Comparison of ENCODE assay signal across 3 cellular contexts in genomic region chr22:36865346-36865745, GRCh38.
TF ChIP-seq lines count a peak whose summit lies in the region.

No MANE protein-coding gene starts in this region.

TF ChIP-seq in SK-N-SH, 30 proteins besides CTCF, POLR2A, EP300 and RAD21 (continued from another document):
- TF ChIP-seq, protein P1, sequence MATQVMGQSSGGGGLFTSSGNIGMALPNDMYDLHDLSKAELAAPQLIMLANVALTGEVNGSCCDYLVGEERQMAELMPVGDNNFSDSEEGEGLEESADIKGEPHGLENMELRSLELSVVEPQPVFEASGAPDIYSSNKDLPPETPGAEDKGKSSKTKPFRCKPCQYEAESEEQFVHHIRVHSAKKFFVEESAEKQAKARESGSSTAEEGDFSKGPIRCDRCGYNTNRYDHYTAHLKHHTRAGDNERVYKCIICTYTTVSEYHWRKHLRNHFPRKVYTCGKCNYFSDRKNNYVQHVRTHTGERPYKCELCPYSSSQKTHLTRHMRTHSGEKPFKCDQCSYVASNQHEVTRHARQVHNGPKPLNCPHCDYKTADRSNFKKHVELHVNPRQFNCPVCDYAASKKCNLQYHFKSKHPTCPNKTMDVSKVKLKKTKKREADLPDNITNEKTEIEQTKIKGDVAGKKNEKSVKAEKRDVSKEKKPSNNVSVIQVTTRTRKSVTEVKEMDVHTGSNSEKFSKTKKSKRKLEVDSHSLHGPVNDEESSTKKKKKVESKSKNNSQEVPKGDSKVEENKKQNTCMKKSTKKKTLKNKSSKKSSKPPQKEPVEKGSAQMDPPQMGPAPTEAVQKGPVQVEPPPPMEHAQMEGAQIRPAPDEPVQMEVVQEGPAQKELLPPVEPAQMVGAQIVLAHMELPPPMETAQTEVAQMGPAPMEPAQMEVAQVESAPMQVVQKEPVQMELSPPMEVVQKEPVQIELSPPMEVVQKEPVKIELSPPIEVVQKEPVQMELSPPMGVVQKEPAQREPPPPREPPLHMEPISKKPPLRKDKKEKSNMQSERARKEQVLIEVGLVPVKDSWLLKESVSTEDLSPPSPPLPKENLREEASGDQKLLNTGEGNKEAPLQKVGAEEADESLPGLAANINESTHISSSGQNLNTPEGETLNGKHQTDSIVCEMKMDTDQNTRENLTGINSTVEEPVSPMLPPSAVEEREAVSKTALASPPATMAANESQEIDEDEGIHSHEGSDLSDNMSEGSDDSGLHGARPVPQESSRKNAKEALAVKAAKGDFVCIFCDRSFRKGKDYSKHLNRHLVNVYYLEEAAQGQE (IDR thresholded peaks at IDR 0.05; ENCODE audit: low read depth, low read length), result peak; percentile 85

TF ChIP-seq in SK-N-SH treated with all-trans-retinoic acid at 6 μM for 48 hours, 23 proteins besides CTCF, POLR2A, EP300 and RAD21:
- TF ChIP-seq, protein P2, sequence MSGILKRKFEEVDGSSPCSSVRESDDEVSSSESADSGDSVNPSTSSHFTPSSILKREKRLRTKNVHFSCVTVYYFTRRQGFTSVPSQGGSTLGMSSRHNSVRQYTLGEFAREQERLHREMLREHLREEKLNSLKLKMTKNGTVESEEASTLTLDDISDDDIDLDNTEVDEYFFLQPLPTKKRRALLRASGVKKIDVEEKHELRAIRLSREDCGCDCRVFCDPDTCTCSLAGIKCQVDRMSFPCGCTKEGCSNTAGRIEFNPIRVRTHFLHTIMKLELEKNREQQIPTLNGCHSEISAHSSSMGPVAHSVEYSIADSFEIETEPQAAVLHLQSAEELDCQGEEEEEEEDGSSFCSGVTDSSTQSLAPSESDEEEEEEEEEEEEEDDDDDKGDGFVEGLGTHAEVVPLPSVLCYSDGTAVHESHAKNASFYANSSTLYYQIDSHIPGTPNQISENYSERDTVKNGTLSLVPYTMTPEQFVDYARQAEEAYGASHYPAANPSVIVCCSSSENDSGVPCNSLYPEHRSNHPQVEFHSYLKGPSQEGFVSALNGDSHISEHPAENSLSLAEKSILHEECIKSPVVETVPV (CRISPR knock-in tag; IDR thresholded peaks at IDR 0.05), result no peak
- TF ChIP-seq ZNF8 (CRISPR knock-in tag; IDR thresholded peaks at IDR 0.05), result no peak
- TF ChIP-seq, protein P3, sequence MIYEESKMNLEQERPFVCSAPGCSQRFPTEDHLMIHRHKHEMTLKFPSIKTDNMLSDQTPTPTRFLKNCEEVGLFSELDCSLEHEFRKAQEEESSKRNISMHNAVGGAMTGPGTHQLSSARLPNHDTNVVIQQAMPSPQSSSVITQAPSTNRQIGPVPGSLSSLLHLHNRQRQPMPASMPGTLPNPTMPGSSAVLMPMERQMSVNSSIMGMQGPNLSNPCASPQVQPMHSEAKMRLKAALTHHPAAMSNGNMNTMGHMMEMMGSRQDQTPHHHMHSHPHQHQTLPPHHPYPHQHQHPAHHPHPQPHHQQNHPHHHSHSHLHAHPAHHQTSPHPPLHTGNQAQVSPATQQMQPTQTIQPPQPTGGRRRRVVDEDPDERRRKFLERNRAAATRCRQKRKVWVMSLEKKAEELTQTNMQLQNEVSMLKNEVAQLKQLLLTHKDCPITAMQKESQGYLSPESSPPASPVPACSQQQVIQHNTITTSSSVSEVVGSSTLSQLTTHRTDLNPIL (CRISPR knock-in tag; IDR thresholded peaks at IDR 0.05; ENCODE audit: low read depth), result no peak
- TF ChIP-seq ARNTL (CRISPR knock-in tag; IDR thresholded peaks at IDR 0.05; ENCODE audit: borderline replicate concordance, low read depth), result no peak
- TF ChIP-seq GLIS3 (CRISPR knock-in tag; IDR thresholded peaks at IDR 0.05), result no peak
- TF ChIP-seq ISL1 (CRISPR knock-in tag; IDR thresholded peaks at IDR 0.05), result no peak
- TF ChIP-seq, protein P4, sequence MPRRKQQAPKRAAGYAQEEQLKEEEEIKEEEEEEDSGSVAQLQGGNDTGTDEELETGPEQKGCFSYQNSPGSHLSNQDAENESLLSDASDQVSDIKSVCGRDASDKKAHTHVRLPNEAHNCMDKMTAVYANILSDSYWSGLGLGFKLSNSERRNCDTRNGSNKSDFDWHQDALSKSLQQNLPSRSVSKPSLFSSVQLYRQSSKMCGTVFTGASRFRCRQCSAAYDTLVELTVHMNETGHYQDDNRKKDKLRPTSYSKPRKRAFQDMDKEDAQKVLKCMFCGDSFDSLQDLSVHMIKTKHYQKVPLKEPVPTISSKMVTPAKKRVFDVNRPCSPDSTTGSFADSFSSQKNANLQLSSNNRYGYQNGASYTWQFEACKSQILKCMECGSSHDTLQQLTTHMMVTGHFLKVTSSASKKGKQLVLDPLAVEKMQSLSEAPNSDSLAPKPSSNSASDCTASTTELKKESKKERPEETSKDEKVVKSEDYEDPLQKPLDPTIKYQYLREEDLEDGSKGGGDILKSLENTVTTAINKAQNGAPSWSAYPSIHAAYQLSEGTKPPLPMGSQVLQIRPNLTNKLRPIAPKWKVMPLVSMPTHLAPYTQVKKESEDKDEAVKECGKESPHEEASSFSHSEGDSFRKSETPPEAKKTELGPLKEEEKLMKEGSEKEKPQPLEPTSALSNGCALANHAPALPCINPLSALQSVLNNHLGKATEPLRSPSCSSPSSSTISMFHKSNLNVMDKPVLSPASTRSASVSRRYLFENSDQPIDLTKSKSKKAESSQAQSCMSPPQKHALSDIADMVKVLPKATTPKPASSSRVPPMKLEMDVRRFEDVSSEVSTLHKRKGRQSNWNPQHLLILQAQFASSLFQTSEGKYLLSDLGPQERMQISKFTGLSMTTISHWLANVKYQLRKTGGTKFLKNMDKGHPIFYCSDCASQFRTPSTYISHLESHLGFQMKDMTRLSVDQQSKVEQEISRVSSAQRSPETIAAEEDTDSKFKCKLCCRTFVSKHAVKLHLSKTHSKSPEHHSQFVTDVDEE (CRISPR knock-in tag; IDR thresholded peaks at IDR 0.05), result no peak
- TF ChIP-seq PPARA (CRISPR knock-in tag; IDR thresholded peaks at IDR 0.05; ENCODE audit: borderline replicate concordance), result no peak
- TF ChIP-seq ESRRG (CRISPR knock-in tag; IDR thresholded peaks at IDR 0.05), result no peak
- TF ChIP-seq ZFP3 (CRISPR knock-in tag; IDR thresholded peaks at IDR 0.05), result no peak
- no peak for TF ChIP-seq RARB (CRISPR knock-in tag; IDR thresholded peaks at IDR 0.05)
- TF ChIP-seq ZFP30 (CRISPR knock-in tag; IDR thresholded peaks at IDR 0.05), result no peak
- TF ChIP-seq OSR1 (CRISPR knock-in tag; IDR thresholded peaks at IDR 0.05), result no peak
- TF ChIP-seq SNAI2 (CRISPR knock-in tag; IDR thresholded peaks at IDR 0.05), result no peak
- no peak for TF ChIP-seq TCF4 (CRISPR knock-in tag; IDR thresholded peaks at IDR 0.05; ENCODE audit: borderline replicate concordance)
- TF ChIP-seq PATZ1 (CRISPR knock-in tag; IDR thresholded peaks at IDR 0.05; ENCODE audit: borderline replicate concordance), result no peak

TF ChIP-seq in HEK293, 187 proteins besides CTCF, POLR2A, EP300 and RAD21 (continued from another document):
- TF ChIP-seq WT1 (tag by site-specific recombination; IDR thresholded peaks at IDR 0.05) (no peak), ZFHX2 (tag by site-specific recombination; conservative IDR thresholded peaks at IDR 0.05) (peak; percentile 78), ZNF112 (tag by site-specific recombination; IDR thresholded peaks at IDR 0.05) (no peak), KLF17 (tag by site-specific recombination; IDR thresholded peaks at IDR 0.05) (0 out of 2 replicates have a peak, but pooled peaks have one; percentile 27), EGR2 (tag by site-specific recombination; IDR thresholded peaks at IDR 0.05; ENCODE audit: low read depth) (peak; percentile 75), ZNF529 (tag by site-specific recombination; IDR thresholded peaks at IDR 0.05; ENCODE audit: insufficient replicate concordance) (no peak), ZNF701 (tag by site-specific recombination; IDR thresholded peaks at IDR 0.05) (no peak), ZIC2 (tag by site-specific recombination; IDR thresholded peaks at IDR 0.05) (peak; percentile 58), ZNF561 (tag by site-specific recombination; IDR thresholded peaks at IDR 0.05; ENCODE audit: borderline replicate concordance) (no peak), PRDM6 (tag by site-specific recombination; IDR thresholded peaks at IDR 0.05) (no peak)
- TF ChIP-seq, protein P1 (tag by site-specific recombination; IDR thresholded peaks at IDR 0.05), result peak; percentile 95
